Comparison of ENCODE assay signal across 1 cellular context in the genomic region with DNA sequence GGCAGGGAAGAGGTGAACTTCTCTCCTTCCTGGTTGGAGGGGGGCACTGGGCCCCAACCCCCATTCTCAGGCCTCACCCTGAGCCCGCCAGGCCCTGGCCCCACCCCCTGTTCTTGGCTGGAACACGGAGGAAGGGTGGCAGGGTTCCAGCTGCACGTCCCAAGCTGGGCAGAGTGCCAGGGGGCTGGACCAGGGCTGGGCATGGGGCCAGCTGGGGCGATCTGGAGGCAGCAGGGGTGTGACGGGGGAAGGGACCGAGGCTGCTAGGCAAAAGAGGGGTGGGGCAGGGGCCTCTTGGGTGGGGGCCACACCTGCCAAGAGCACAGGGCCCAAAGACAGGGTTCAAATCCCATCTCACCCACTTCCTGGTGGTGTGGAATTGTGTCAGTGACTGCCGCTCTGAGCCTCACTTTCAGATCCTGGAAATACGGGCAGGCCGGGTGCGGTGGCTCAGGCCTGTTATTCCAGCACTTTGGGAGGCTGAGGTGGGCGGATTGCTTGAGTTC.
TF ChIP-seq lines count a peak whose summit lies in the region.

No MANE protein-coding gene starts in this region.

TF ChIP-seq in K562, 482 proteins besides CTCF, POLR2A, EP300 and RAD21:
- peak; percentile 82 for TF ChIP-seq NFIC (IDR thresholded peaks at IDR 0.05)
- TF ChIP-seq, protein P1, sequence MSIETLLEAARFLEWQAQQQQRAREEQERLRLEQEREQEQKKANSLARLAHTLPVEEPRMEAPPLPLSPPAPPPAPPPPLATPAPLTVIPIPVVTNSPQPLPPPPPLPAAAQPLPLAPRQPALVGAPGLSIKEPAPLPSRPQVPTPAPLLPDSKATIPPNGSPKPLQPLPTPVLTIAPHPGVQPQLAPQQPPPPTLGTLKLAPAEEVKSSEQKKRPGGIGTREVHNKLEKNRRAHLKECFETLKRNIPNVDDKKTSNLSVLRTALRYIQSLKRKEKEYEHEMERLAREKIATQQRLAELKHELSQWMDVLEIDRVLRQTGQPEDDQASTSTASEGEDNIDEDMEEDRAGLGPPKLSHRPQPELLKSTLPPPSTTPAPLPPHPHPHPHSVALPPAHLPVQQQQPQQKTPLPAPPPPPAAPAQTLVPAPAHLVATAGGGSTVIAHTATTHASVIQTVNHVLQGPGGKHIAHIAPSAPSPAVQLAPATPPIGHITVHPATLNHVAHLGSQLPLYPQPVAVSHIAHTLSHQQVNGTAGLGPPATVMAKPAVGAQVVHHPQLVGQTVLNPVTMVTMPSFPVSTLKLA (conservative IDR thresholded peaks at IDR 0.05): no peak
- TF ChIP-seq, protein P2, sequence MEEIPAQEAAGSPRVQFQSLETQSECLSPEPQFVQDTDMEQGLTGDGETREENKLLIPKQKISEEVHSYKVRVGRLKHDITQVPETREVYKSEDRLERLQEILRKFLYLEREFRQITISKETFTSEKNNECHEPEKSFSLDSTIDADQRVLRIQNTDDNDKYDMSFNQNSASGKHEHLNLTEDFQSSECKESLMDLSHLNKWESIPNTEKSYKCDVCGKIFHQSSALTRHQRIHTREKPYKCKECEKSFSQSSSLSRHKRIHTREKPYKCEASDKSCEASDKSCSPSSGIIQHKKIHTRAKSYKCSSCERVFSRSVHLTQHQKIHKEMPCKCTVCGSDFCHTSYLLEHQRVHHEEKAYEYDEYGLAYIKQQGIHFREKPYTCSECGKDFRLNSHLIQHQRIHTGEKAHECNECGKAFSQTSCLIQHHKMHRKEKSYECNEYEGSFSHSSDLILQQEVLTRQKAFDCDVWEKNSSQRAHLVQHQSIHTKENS (CRISPR knock-in tag; IDR thresholded peaks at IDR 0.05): no peak
- no peak for TF ChIP-seq ZNF707 (CRISPR knock-in tag; conservative IDR thresholded peaks at IDR 0.05)
- TF ChIP-seq, protein P3, sequence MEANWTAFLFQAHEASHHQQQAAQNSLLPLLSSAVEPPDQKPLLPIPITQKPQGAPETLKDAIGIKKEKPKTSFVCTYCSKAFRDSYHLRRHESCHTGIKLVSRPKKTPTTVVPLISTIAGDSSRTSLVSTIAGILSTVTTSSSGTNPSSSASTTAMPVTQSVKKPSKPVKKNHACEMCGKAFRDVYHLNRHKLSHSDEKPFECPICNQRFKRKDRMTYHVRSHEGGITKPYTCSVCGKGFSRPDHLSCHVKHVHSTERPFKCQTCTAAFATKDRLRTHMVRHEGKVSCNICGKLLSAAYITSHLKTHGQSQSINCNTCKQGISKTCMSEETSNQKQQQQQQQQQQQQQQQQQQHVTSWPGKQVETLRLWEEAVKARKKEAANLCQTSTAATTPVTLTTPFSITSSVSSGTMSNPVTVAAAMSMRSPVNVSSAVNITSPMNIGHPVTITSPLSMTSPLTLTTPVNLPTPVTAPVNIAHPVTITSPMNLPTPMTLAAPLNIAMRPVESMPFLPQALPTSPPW (CRISPR knock-in tag; IDR thresholded peaks at IDR 0.05): peak; percentile 62; the same call in 1 of the 2 replicates
- TF ChIP-seq STAT5B (CRISPR knock-in tag; IDR thresholded peaks at IDR 0.05): no peak
